In the genomic region with DNA sequence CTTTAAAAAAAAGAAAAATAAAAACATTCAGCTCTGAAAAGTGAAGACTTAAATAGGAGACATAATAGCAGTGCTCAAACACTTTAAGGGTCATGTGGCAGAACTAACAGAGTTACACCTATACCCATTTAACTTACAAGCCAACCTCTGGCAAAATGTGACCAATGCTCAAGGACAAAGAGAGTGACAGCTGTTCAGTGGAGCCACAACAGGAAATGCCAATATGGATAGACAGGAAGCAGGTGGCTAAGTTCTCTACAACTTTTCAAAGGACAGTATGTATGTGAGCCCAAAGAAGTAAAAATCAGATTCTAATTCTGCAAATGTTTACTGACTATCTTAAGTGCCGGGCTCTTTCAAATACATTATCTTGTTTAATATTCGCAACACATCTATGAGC, we compare ENCODE assay signal across 9 cellular contexts. TPM values are rescaled to one million over a fixed set of nuclear protein-coding genes. Genes with fewer than 3 reads are reported as not detected.
DNase-seq lines count a peak whose midpoint lies in the region; ATAC-seq and TF ChIP-seq lines count a peak whose summit lies in the region.
"Had no signal": no experiment of that assay in that cellular context is flagged by ENCODE, and none has a peak within 500 bp of the region (broad histone marks: within the 10 kb centered on the region; RNA-seq: fewer than 3 reads in every experiment).

No MANE protein-coding gene starts in this region.

- H3K18ac ChIP-seq in neuronal stem cell (ENCODE audit: low read length), result no peak overlapping the region

- H3K36me3 ChIP-seq in left ventricle myocardium inferior (no peaks in the 10 kb centered on the region), neuronal stem cell (replicated peaks in 1 of 2; ENCODE audit: control insufficient read depth in 2 of 2, insufficient read depth in 2 of 2, low read length in 2 of 2) (peaks cover 0 to 29% of the 10 kb centered on the region in 2 donors)
- H3K36me3 ChIP-seq: thyroid gland had no signal

- peaks cover 2% of the 10 kb centered on the region for H3K79me1 ChIP-seq in neuronal stem cell (ENCODE audit: low read depth, low read length)

- WGBS in neuronal stem cell (ENCODE audit: extremely low coverage in 2 of 2, insufficient read length in 2 of 2, insufficient replicate concordance in 1 of 2), 2 donors, result no CpG with 5 or more reads among the region's 2 CpGs

- no peaks in the 10 kb centered on the region for H3K9me3 ChIP-seq in left ventricle myocardium inferior (replicated peaks)
- peaks cover 0 to 3% of the 10 kb centered on the region in 2 donors for H3K9me3 ChIP-seq in neuronal stem cell (replicated peaks in 1 of 2; ENCODE audit: control insufficient read depth in 2 of 2, insufficient read depth in 1 of 2, low read depth in 1 of 2, low read length in 2 of 2)
- H3K9me3 ChIP-seq: thyroid gland had no signal

- no peak overlapping the region for H2BK5ac ChIP-seq in neuronal stem cell (ENCODE audit: low read length)

- H3K4me1 ChIP-seq in left ventricle myocardium inferior, result peaks cover 61% of the 10 kb centered on the region
- peaks cover 5 to 17% of the 10 kb centered on the region in 2 donors for H3K4me1 ChIP-seq in neuronal stem cell (ENCODE audit: control insufficient read depth in 2 of 2, insufficient read depth in 1 of 2, low read depth in 1 of 2, low read length in 2 of 2)

- no peak overlapping the region for H2BK12ac ChIP-seq in neuronal stem cell (ENCODE audit: low read length)

- intact Hi-C loops in left ventricle myocardium inferior (cut with micrococcal nuclease) (no loop called here), Right ventricle myocardium superior (cut with DNase I) (no loop called here), head of caudate nucleus (cut with DNase I) (no loop called here)

- H2AFZ ChIP-seq in neuronal stem cell (ENCODE audit: low read length), result no peak overlapping the region

- H3K4me2 ChIP-seq in neuronal stem cell (ENCODE audit: insufficient read depth, low read length, poor library complexity, severe bottlenecking), result no peak overlapping the region

- no peak overlapping the region for H4K8ac ChIP-seq in neuronal stem cell (ENCODE audit: low read depth, low read length)

- no peak overlapping the region for H3K23ac ChIP-seq in neuronal stem cell (ENCODE audit: low read depth, low read length, poor library complexity)

- H3K27me3 ChIP-seq in left ventricle myocardium inferior (ENCODE audit: low read depth) (no peaks in the 10 kb centered on the region), neuronal stem cell (ENCODE audit: control insufficient read depth in 3 of 3, insufficient read depth in 3 of 3, low read depth in 1 of 3, low read length in 3 of 3) (no peaks in the 10 kb centered on the region)
- H3K27me3 ChIP-seq: thyroid gland had no signal

- H3K4me3 ChIP-seq in left ventricle myocardium inferior (no peak overlapping the region), neuronal stem cell (ENCODE audit: low read length in 2 of 2) (no peak overlapping the region)
- H3K4me3 ChIP-seq: thyroid gland had no signal

- no peak overlapping the region for H3K4ac ChIP-seq in neuronal stem cell (ENCODE audit: low read length)

- TF ChIP-seq CTCF in left ventricle myocardium inferior (IDR thresholded peaks at IDR 0.05; ENCODE audit: borderline replicate concordance), result no peak

- no peak overlapping the region for H2AK5ac ChIP-seq in neuronal stem cell (ENCODE audit: low read depth, low read length)

- DNase-seq in left ventricle myocardium inferior (no peak), Right ventricle myocardium superior (no peak), NOMO-1 (lab: John Stamatoyannopoulos, UW; ENCODE audit: unreplicated experiment in 2 of 2) (peak; percentile 48 to 72), germinal center (ENCODE audit: low spot score) (peak; percentile 21), neuronal stem cell (ENCODE audit: low spot score) (no peak), head of caudate nucleus (no peak)
- no peak for DNase-seq in stimulated activated CD4-positive, alpha-beta T cell treated with anti-CD3 and anti-CD28 coated beads, Interleukin-4, amount 100 ng/mL, for 4 hours
- DNase-seq: thyroid gland had no signal

- no peak overlapping the region for H4K91ac ChIP-seq in neuronal stem cell (ENCODE audit: low read depth, low read length, poor library complexity)

- peak overlapping the region; percentile 42 for H3K27ac ChIP-seq in left ventricle myocardium inferior (replicated peaks)
- H3K27ac ChIP-seq in neuronal stem cell (replicated peaks; ENCODE audit: low read length), result no peak overlapping the region

- H2BK15ac ChIP-seq in neuronal stem cell (ENCODE audit: low read length), result no peak overlapping the region

- no peak overlapping the region for H3K14ac ChIP-seq in neuronal stem cell (ENCODE audit: low read length)

- no peak for ATAC-seq in Right ventricle myocardium superior (ENCODE audit: poor library complexity)
- no peak for ATAC-seq in GM18511 (IDR thresholded peaks at IDR 0.05; ENCODE audit: unreplicated experiment)

- H2BK120ac ChIP-seq in neuronal stem cell (ENCODE audit: low read depth, low read length), result no peak overlapping the region

- no peak overlapping the region for H3K9ac ChIP-seq in neuronal stem cell (ENCODE audit: low read depth, low read length, poor library complexity)

RNA-seq across cellular contexts. Expression of a gene that starts 3.4 kb away (rescaled TPM):
- total RNA-seq in left ventricle myocardium inferior (28.3 TPM), Right ventricle myocardium superior (26.2 TPM)
- polyA plus RNA-seq in neuronal stem cell (2013, experiment 1 of 2), result 16.8 TPM
- 15.5 TPM for polyA plus RNA-seq in neuronal stem cell (2013, experiment 2 of 2)

Comparison
In these comparisons a context has a peak if more than half of its experiments do, and no peak if none do; other contexts are left out.
1. DNase-seq: peak in NOMO-1 (2 of 2) and germinal center (single experiment); none in left ventricle myocardium inferior (single experiment), Right ventricle myocardium superior (single experiment), neuronal stem cell (single experiment), head of caudate nucleus (0 of 42) and stimulated activated CD4-positive, alpha-beta T cell treated with anti-CD3 and anti-CD28 coated beads, Interleukin-4, amount 100 ng/mL, for 4 hours (0 of 2).